In the genomic region with DNA sequence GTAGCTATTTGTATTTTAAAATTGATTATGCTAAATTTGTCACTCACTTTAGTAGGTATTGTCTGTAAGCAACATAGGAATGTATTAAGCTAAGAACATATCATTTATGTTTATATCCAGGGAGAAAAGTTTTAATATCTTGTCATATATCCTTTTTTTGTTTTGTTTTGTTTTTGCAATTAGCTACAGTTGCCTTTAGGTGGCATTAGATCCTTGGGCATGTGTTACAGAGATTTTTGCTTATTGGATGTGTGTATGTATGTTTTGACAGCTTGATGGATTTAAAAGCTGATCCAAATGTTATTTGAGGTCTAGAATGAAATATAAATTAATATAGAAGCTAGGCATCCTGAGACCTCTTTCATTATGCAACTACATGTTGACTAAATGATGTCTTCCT, we compare ENCODE assay signal across 9 cellular contexts. TPM values are rescaled to one million over a fixed set of nuclear protein-coding genes. Genes with fewer than 3 reads are reported as not detected.
A peak's percentile ranks its signal among the peaks of the same experiment; 100 is the strongest.
DNase-seq lines count a peak whose midpoint lies in the region; ATAC-seq, FAIRE-seq and TF ChIP-seq lines count a peak whose summit lies in the region.
"Had no signal": no experiment of that assay in that cellular context is flagged by ENCODE, and none has a peak within 500 bp of the region (broad histone marks: within the 10 kb centered on the region; RNA-seq: fewer than 3 reads in every experiment).

No MANE protein-coding gene starts in this region.

- H3K4me1 ChIP-seq in kidney (ENCODE audit: control insufficient read depth in 1 of 2, insufficient read depth in 1 of 2, low read depth in 1 of 2, low read length in 2 of 2): no peaks in the 10 kb centered on the region

- H3K27ac ChIP-seq in VCaP (no peak overlapping the region), kidney (ENCODE audit: low read depth in 2 of 2, low read length in 2 of 2) (no peak overlapping the region)

- intact Hi-C loops in kidney (cut with DNase I): no loop called here
- intact Hi-C loops in head of caudate nucleus (cut with DNase I): no loop called here

- H3K36me3 ChIP-seq in kidney (ENCODE audit: control insufficient read depth in 1 of 2, insufficient read depth in 2 of 2, low read length in 2 of 2): no peaks in the 10 kb centered on the region

- ATAC-seq in GM21367 (IDR thresholded peaks at IDR 0.05; ENCODE audit: unreplicated experiment) (no peak), GM21423 (IDR thresholded peaks at IDR 0.05; ENCODE audit: unreplicated experiment) (no peak)

- H3K4me3 ChIP-seq in kidney (ENCODE audit: low read length in 2 of 2): no peak overlapping the region

- TF ChIP-seq CTCF in VCaP (conservative IDR thresholded peaks at IDR 0.05): peak; percentile 79
- TF ChIP-seq CTCF in kidney (IDR thresholded peaks at IDR 0.05; ENCODE audit: borderline replicate concordance, extremely low read depth, insufficient read depth): peak; percentile 52

- peak; percentile 84 for FAIRE-seq in GM19239 (lab: Jason Lieb, UNC)
- peak; percentile 76 for FAIRE-seq in kidney (lab: Jason Lieb, UNC)

- H3K9ac ChIP-seq in kidney (ENCODE audit: low read length in 2 of 2): no peak overlapping the region

- H3K9me3 ChIP-seq in kidney (ENCODE audit: control insufficient read depth in 1 of 2, low read length in 2 of 2): no peaks in the 10 kb centered on the region

- DNase-seq in Ammon's horn (ENCODE audit: low spot score) (peak; percentile 20), GM19239 (ENCODE audit: insufficient read length, low spot score) (no peak), kidney (no peak), amniotic stem cell (lab: John Stamatoyannopoulos, UW) (no peak), head of caudate nucleus (no peak)
- DNase-seq: activated B cell treated with CpG ODN at 0.5 μM for 24 hours had no signal

RNA-seq across cellular contexts. Expression of gene OTUD4, which starts 36.1 kb away (rescaled TPM):
- 45.4 TPM for total RNA-seq in kidney
- 5.6 TPM for polyA plus RNA-seq in kidney (ENCODE audit: insufficient read depth, low read depth, low replicate concordance)
